10 cellular contexts compared by ENCODE assay signal in the genomic region with DNA sequence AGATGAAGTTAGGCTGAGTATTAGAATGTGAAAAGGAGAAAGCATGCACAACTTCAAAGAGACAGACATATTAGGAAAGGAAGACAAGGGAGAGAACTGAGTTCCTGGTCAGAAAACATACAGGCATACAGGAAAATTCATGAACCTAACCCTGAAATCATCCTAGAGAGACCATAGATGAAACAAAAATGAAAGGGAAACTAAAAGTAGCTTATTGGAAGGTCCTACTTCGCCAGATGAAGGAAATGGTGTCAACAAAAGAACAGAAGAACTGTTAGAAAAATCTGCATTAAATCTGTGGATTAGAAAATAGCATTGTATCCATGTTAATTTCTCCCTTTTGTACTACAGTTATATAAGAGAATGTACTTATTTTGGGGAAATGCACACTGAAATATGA.
DNase-seq lines count a peak whose midpoint lies in the region; ATAC-seq and TF ChIP-seq lines count a peak whose summit lies in the region.
"Had no signal": no experiment of that assay in that cellular context is flagged by ENCODE, and none has a peak within 500 bp of the region (broad histone marks: within the 10 kb centered on the region; RNA-seq: fewer than 3 reads in every experiment).

No MANE protein-coding gene starts in this region.

- H3K27me3 ChIP-seq in heart right ventricle, result no peaks in the 10 kb centered on the region

- DNase-seq in heart right ventricle (no peak), Right ventricle myocardium superior (no peak), HuH-7 (ENCODE audit: low spot score) (no peak), kidney tubule cell (ENCODE audit: low spot score) (no peak), NCI-H82 (lab: John Stamatoyannopoulos, UW) (no peak)
- DNase-seq in activated CD4-positive, alpha-beta memory T cell treated with anti-CD3 and anti-CD28 coated beads, Interleukin-2, amount 10 ng/mL, durations not matched to agents 7 days and 5 days, result no peak
- no peak for DNase-seq in stimulated activated naive CD8-positive, alpha-beta T cell treated with anti-CD3 and anti-CD28 coated beads, Interleukin-15, amount 100 ng/mL, for 72 hours
- DNase-seq: activated CD8-positive, alpha-beta memory T cell treated with anti-CD3 and anti-CD28 coated beads, Interleukin-2, amount 50 U/mL, for 48 hours; Calu3 had no signal

- no peaks in the 10 kb centered on the region for H3K36me3 ChIP-seq in heart right ventricle

- no peak for ATAC-seq in heart right ventricle
- ATAC-seq in Right ventricle myocardium superior (ENCODE audit: poor library complexity), result no peak
- peak; percentile 75 for ATAC-seq in HG02885 (IDR thresholded peaks at IDR 0.05; ENCODE audit: poor library complexity, unreplicated experiment)
- ATAC-seq in stimulated activated naive CD8-positive, alpha-beta T cell treated with anti-CD3 and anti-CD28 coated beads, Interleukin-15, amount 100 ng/mL, for 72 hours, result no peak

- no peaks in the 10 kb centered on the region for H3K9me3 ChIP-seq in heart right ventricle

- peak overlapping the region; percentile 59 for H3K4me3 Mint-ChIP-seq in activated CD4-positive, alpha-beta memory T cell treated with anti-CD3 and anti-CD28 coated beads, Interleukin-2, amount 10 ng/mL, durations not matched to agents 7 days and 5 days
- peak overlapping the region; percentile 44 to 66 for H3K4me3 Mint-ChIP-seq in stimulated activated naive CD8-positive, alpha-beta T cell treated with anti-CD3 and anti-CD28 coated beads, Interleukin-15, amount 100 ng/mL, for 72 hours

- H3K27ac ChIP-seq in heart right ventricle, result peak overlapping the region in 1 of 10 donors; percentile 16

- POLR2A ChIA-PET in activated CD4-positive, alpha-beta memory T cell treated with anti-CD3 and anti-CD28 coated beads, Interleukin-2, amount 10 ng/mL, durations not matched to agents 7 days and 5 days (lab: Charles Lee), result no interaction called here

- no peaks in the 10 kb centered on the region for H3K36me3 Mint-ChIP-seq in activated CD4-positive, alpha-beta memory T cell treated with anti-CD3 and anti-CD28 coated beads, Interleukin-2, amount 10 ng/mL, durations not matched to agents 7 days and 5 days (ENCODE audit: low read depth)

- CTCF ChIA-PET in activated CD4-positive, alpha-beta memory T cell treated with anti-CD3 and anti-CD28 coated beads, Interleukin-2, amount 10 ng/mL, durations not matched to agents 7 days and 5 days (lab: Charles Lee), result no interaction called here

- intact Hi-C loops in heart right ventricle (cut with DNase I), result no loop called here
- intact Hi-C loops in Right ventricle myocardium superior (cut with DNase I), result no loop called here

- peak overlapping the region; percentile 44 for H3K27ac Mint-ChIP-seq in activated CD4-positive, alpha-beta memory T cell treated with anti-CD3 and anti-CD28 coated beads, Interleukin-2, amount 10 ng/mL, durations not matched to agents 7 days and 5 days
- peak overlapping the region; percentile 59 to 67 for H3K27ac Mint-ChIP-seq in stimulated activated naive CD8-positive, alpha-beta T cell treated with anti-CD3 and anti-CD28 coated beads, Interleukin-15, amount 100 ng/mL, for 72 hours

- peaks cover 10% of the 10 kb centered on the region for H3K4me1 Mint-ChIP-seq in activated CD4-positive, alpha-beta memory T cell treated with anti-CD3 and anti-CD28 coated beads, Interleukin-2, amount 10 ng/mL, durations not matched to agents 7 days and 5 days
- H3K4me1 Mint-ChIP-seq in stimulated activated naive CD8-positive, alpha-beta T cell treated with anti-CD3 and anti-CD28 coated beads, Interleukin-15, amount 100 ng/mL, for 72 hours, result peaks cover 12% of the 10 kb centered on the region

- WGBS in heart right ventricle, 2 donors, result 41 to 64% methylated on average over 1 of the region's 1 CpG

- H3K27me3 Mint-ChIP-seq in activated CD4-positive, alpha-beta memory T cell treated with anti-CD3 and anti-CD28 coated beads, Interleukin-2, amount 10 ng/mL, durations not matched to agents 7 days and 5 days, result no peaks in the 10 kb centered on the region
- no peaks in the 10 kb centered on the region for H3K27me3 Mint-ChIP-seq in stimulated activated naive CD8-positive, alpha-beta T cell treated with anti-CD3 and anti-CD28 coated beads, Interleukin-15, amount 100 ng/mL, for 72 hours

- no peaks in the 10 kb centered on the region for H3K4me1 ChIP-seq in heart right ventricle

- peak overlapping the region in 6 of 10 donors; percentile 2 to 38 (median 20) for H3K4me3 ChIP-seq in heart right ventricle

- TF ChIP-seq CTCF in heart right ventricle (IDR thresholded peaks at IDR 0.05), result no peak

- H3K9me3 Mint-ChIP-seq in activated CD4-positive, alpha-beta memory T cell treated with anti-CD3 and anti-CD28 coated beads, Interleukin-2, amount 10 ng/mL, durations not matched to agents 7 days and 5 days, result no peaks in the 10 kb centered on the region
- H3K9me3 Mint-ChIP-seq in stimulated activated naive CD8-positive, alpha-beta T cell treated with anti-CD3 and anti-CD28 coated beads, Interleukin-15, amount 100 ng/mL, for 72 hours, result peaks cover 0 to 12% of the 10 kb centered on the region in 2 donors
